In the genomic region with DNA sequence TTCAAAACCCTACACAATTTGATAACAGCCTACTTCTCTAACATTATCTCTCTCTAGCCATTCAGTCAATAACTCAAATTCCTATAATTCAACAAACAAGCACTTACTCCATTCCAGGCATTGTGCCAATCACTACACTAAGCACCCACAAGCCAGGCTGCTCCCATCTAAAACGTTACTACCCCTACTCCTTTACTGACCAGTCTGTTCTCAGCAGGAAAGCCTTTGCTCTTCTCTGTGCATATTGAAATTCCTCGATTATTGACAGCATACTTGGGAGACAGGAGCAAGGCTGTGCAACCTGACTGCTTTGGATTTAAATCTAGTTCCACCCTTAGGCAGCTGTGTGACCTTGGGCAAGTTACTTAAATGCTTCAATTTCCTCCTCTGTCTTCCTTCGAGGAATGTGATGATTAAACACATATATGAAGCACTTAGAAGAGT, we compare ENCODE assay signal across 12 cellular contexts.
DNase-seq lines count a peak whose midpoint lies in the region; ATAC-seq and TF ChIP-seq lines count a peak whose summit lies in the region.
"Had no signal": no experiment of that assay in that cellular context is flagged by ENCODE, and none has a peak within 500 bp of the region (broad histone marks: within the 10 kb centered on the region; RNA-seq: fewer than 3 reads in every experiment).

No MANE protein-coding gene starts in this region.

- no peaks in the 10 kb centered on the region for H3K36me3 ChIP-seq in PC-3 (ENCODE audit: low read depth, low read length)

- BruUV-seq in PC-3 (replicated peaks; lab: Mats Ljungman, UMichigan), result no TSS peak

- H3K4me3 ChIP-seq in PC-3 (ENCODE audit: low read length), result no peak overlapping the region
- H3K4me3 ChIP-seq in fibroblast of mammary gland (ENCODE audit: control insufficient read depth, low read depth, low read length), result no peak overlapping the region
- H3K4me3 ChIP-seq: body of pancreas had no signal

- no peaks in the 10 kb centered on the region for H3K27me3 Mint-ChIP-seq in HFFc6 (ENCODE audit: insufficient read depth)

- peak; percentile 46 for ATAC-seq in PC-3
- ATAC-seq in GM21447 (IDR thresholded peaks at IDR 0.05; ENCODE audit: unreplicated experiment), result no peak
- ATAC-seq: body of pancreas, Panc1 had no signal

- no peaks in the 10 kb centered on the region for H3K9me3 Mint-ChIP-seq in HFFc6

- in situ Hi-C loops in KBM-7 (cut with MboI; ENCODE audit: low pct_unique_long_range_greater_than_20kb, low sequenced_read_pairs), result no loop called here

- H3K79me2 ChIP-seq in PC-3 (ENCODE audit: low read length), result no peaks in the 10 kb centered on the region
- H3K79me2 ChIP-seq: parathyroid adenoma had no signal

- TF ChIP-seq CTCF in HFFc6 (IDR thresholded peaks at IDR 0.05), result no peak
- TF ChIP-seq CTCF in PC-3 (conservative IDR thresholded peaks at IDR 0.05; ENCODE audit: low read depth, low read length), result no peak
- TF ChIP-seq CTCF in fibroblast of mammary gland (conservative IDR thresholded peaks at IDR 0.05; ENCODE audit: control insufficient read depth, insufficient read depth, low read depth, low read length), result no peak

- CTCF ChIA-PET in PC-3 (lab: Charles Lee), result no interaction called here

- intact Hi-C loops in PC-3 (cut with micrococcal nuclease), result loop anchor here (10.0 kb wide), 1 partner anchor 171 kb away; no protein-coding TSS in a partner anchor

- no peak overlapping the region for H2AFZ ChIP-seq in PC-3 (ENCODE audit: low read length)
- H2AFZ ChIP-seq: parathyroid adenoma had no signal

- H3K27me3 ChIP-seq in PC-3 (ENCODE audit: low read length), result no peaks in the 10 kb centered on the region
- H3K27me3 ChIP-seq: body of pancreas had no signal

- H4K20me1 ChIP-seq in PC-3 (ENCODE audit: low read length), result no peaks in the 10 kb centered on the region

- POLR2A ChIA-PET in PC-3 (lab: Charles Lee; ENCODE audit: unreplicated experiment), result no interaction called here

- H3F3A ChIP-seq in PC-3 (ENCODE audit: low read length, unreplicated experiment), result no peaks in the 10 kb centered on the region

- H3K27ac ChIP-seq in PC-3 (ENCODE audit: low read length), result peak overlapping the region; percentile 55
- H3K27ac ChIP-seq: body of pancreas, parathyroid adenoma had no signal

- DNase-seq in A172 (ENCODE audit: low spot score), result peak; percentile 2
- peak; percentile 44 for DNase-seq in HFFc6
- peak; percentile 71 for DNase-seq in PC-3
- peak; percentile 68 for DNase-seq in fibroblast of mammary gland (ENCODE audit: low read depth)
- DNase-seq in KBM-7, result no peak
- no peak for DNase-seq in activated CD4-positive, alpha-beta T cell treated with anti-CD3 and anti-CD28 coated beads, Interleukin-2, amount 50 U/mL, for 48 hours
- DNase-seq in anterior cingulate cortex (lab: John Stamatoyannopoulos, UW), result no peak
- DNase-seq: body of pancreas; CD4-positive, CD25-positive, alpha-beta regulatory T cell had no signal

- peak overlapping the region; percentile 1 for H3K4me3 Mint-ChIP-seq in HFFc6
- H3K4me3 Mint-ChIP-seq: CD4-positive, CD25-positive, alpha-beta regulatory T cell had no signal

- H3K9me3 ChIP-seq in PC-3 (ENCODE audit: low read length), result no peaks in the 10 kb centered on the region
- H3K9me3 ChIP-seq: body of pancreas had no signal

- H3K27ac Mint-ChIP-seq in HFFc6, result peak overlapping the region; percentile 96
- H3K27ac Mint-ChIP-seq: CD4-positive, CD25-positive, alpha-beta regulatory T cell had no signal

- peaks cover 87% of the 10 kb centered on the region for H3K4me1 Mint-ChIP-seq in HFFc6 (ENCODE audit: low read depth)
- H3K4me1 Mint-ChIP-seq: CD4-positive, CD25-positive, alpha-beta regulatory T cell had no signal

- H3K9me2 ChIP-seq in PC-3 (replicated peaks; ENCODE audit: low read length), result 0 out of 2 replicates have a peak, but pooled peaks cover 3% of the 10 kb centered on the region

- peaks cover 30% of the 10 kb centered on the region for H3K4me1 ChIP-seq in PC-3 (ENCODE audit: insufficient read depth, low read length)
- H3K4me1 ChIP-seq: parathyroid adenoma had no signal

- H3K4me2 ChIP-seq in PC-3 (ENCODE audit: low read length), result 0 out of 2 replicates have a peak overlapping the region, but pooled peaks have one; percentile 12

- H3K36me3 Mint-ChIP-seq in HFFc6 (ENCODE audit: low read depth), result peaks cover 7% of the 10 kb centered on the region
- H3K36me3 Mint-ChIP-seq: CD4-positive, CD25-positive, alpha-beta regulatory T cell had no signal

- H3K9ac ChIP-seq in PC-3 (ENCODE audit: low read length), result no peak overlapping the region
- H3K9ac ChIP-seq: parathyroid adenoma had no signal

Comparison
In these comparisons a context has a peak if more than half of its experiments do, and no peak if none do; other contexts are left out.
1. DNase-seq: peak in A172 (single experiment), HFFc6 (single experiment), PC-3 (single experiment) and fibroblast of mammary gland (single experiment); none in KBM-7 (single experiment), activated CD4-positive, alpha-beta T cell treated with anti-CD3 and anti-CD28 coated beads, Interleukin-2, amount 50 U/mL, for 48 hours (0 of 2) and anterior cingulate cortex (0 of 58).